Comparison of ENCODE assay signal across 16 cellular contexts in the genomic region with DNA sequence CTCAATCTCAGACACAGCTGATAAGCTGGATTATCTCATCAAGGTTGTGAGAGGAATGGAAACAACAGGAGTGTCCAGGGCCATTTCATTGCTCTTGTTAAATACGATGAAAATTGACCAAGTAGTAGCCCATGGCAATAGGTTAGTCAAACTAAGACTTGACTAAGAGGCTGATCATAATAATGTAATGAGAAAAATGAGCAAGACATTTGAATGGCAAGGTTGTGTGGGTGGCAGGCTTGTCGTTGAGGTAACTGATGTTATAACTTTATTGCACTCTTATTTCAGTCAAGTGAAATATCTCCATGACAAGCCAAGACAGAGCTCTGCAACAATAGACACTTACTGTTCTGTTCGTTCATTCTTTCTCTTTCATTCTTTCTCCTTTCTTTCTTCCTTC.
DNase-seq lines count a peak whose midpoint lies in the region; ATAC-seq and TF ChIP-seq lines count a peak whose summit lies in the region.
"Had no signal": no experiment of that assay in that cellular context is flagged by ENCODE, and none has a peak within 500 bp of the region (broad histone marks: within the 10 kb centered on the region; RNA-seq: fewer than 3 reads in every experiment).

No MANE protein-coding gene starts in this region.

- no peaks in the 10 kb centered on the region for H3K9me3 Mint-ChIP-seq in activated naive CD4-positive, alpha-beta T cell treated with anti-CD3 and anti-CD28 coated beads, Interleukin-2, amount 50 U/mL, for 72 hours
- H3K9me3 Mint-ChIP-seq in activated naive CD4-positive, alpha-beta T cell treated with anti-CD3 and anti-CD28 coated beads, Interleukin-2, amount 10 ng/mL, durations not matched to agents 7 days and 5 days: no peaks in the 10 kb centered on the region
- H3K9me3 Mint-ChIP-seq in stimulated activated effector memory CD8-positive, alpha-beta T cell treated with anti-CD3 and anti-CD28 coated beads, Interleukin-12 subunit alpha, Interleukin-12 subunit beta, amount 100 ng/mL, for 72 hours: no peaks in the 10 kb centered on the region
- H3K9me3 Mint-ChIP-seq: CD8-positive, alpha-beta memory T cell had no signal

- no peak overlapping the region for H3K27ac Mint-ChIP-seq in activated naive CD4-positive, alpha-beta T cell treated with anti-CD3 and anti-CD28 coated beads, Interleukin-2, amount 50 U/mL, for 72 hours
- H3K27ac Mint-ChIP-seq in activated naive CD4-positive, alpha-beta T cell treated with anti-CD3 and anti-CD28 coated beads, Interleukin-2, amount 10 ng/mL, durations not matched to agents 7 days and 5 days: no peak overlapping the region
- peak overlapping the region; percentile 18 for H3K27ac Mint-ChIP-seq in stimulated activated effector memory CD8-positive, alpha-beta T cell treated with anti-CD3 and anti-CD28 coated beads, Interleukin-12 subunit alpha, Interleukin-12 subunit beta, amount 100 ng/mL, for 72 hours
- H3K27ac Mint-ChIP-seq: CD8-positive, alpha-beta memory T cell had no signal

- 57% methylated on average over 3 of the region's 3 CpGs for WGBS in prostate gland

- H3K36me3 Mint-ChIP-seq in activated naive CD4-positive, alpha-beta T cell treated with anti-CD3 and anti-CD28 coated beads, Interleukin-2, amount 50 U/mL, for 72 hours: no peaks in the 10 kb centered on the region
- H3K36me3 Mint-ChIP-seq in activated naive CD4-positive, alpha-beta T cell treated with anti-CD3 and anti-CD28 coated beads, Interleukin-2, amount 10 ng/mL, durations not matched to agents 7 days and 5 days: no peaks in the 10 kb centered on the region
- no peaks in the 10 kb centered on the region for H3K36me3 Mint-ChIP-seq in stimulated activated effector memory CD8-positive, alpha-beta T cell treated with anti-CD3 and anti-CD28 coated beads, Interleukin-12 subunit alpha, Interleukin-12 subunit beta, amount 100 ng/mL, for 72 hours
- H3K36me3 Mint-ChIP-seq: CD8-positive, alpha-beta memory T cell had no signal

- no peak overlapping the region for H3K27ac ChIP-seq in prostate gland
- H3K27ac ChIP-seq: 22Rv1, BLaER1, GM23248 had no signal

- ATAC-seq in activated CD4-positive, CD25-positive, alpha-beta regulatory T cell treated with anti-CD3 and anti-CD28 coated beads, Interleukin-2, amount 50 U/mL, for 24 hours: peak; percentile 76 to 81
- ATAC-seq in activated naive CD4-positive, alpha-beta T cell treated with anti-CD3 and anti-CD28 coated beads, Interleukin-2, amount 50 U/mL, for 72 hours: peak; percentile 71 to 75
- peak; percentile 92 for ATAC-seq in stimulated activated effector memory CD8-positive, alpha-beta T cell treated with anti-CD3 and anti-CD28 coated beads, Interleukin-12 subunit alpha, Interleukin-12 subunit beta, amount 100 ng/mL, for 72 hours
- no peak for ATAC-seq in GM18498 (IDR thresholded peaks at IDR 0.05; ENCODE audit: unreplicated experiment)

- intact Hi-C loops in prostate gland (cut with DNase I): no loop called here

- H3K27me3 ChIP-seq in prostate gland (replicated peaks; ENCODE audit: insufficient read depth): no peaks in the 10 kb centered on the region
- H3K27me3 ChIP-seq: BLaER1 had no signal

- DNase-seq in activated CD4-positive, CD25-positive, alpha-beta regulatory T cell (lab: John Stamatoyannopoulos, UW): no peak
- DNase-seq in activated naive CD4-positive, alpha-beta T cell treated with anti-CD3 and anti-CD28 coated beads, Interleukin-2, amount 50 U/mL, for 72 hours (ENCODE audit: low spot score in 2 of 2): no peak
- DNase-seq in activated naive CD4-positive, alpha-beta T cell treated with anti-CD3 and anti-CD28 coated beads, Interleukin-2, amount 10 ng/mL, durations not matched to agents 7 days and 5 days: no peak
- peak; percentile 74 for DNase-seq in epithelial cell of esophagus (ENCODE audit: low read depth)
- no peak for DNase-seq in stimulated activated effector memory CD8-positive, alpha-beta T cell treated with anti-CD3 and anti-CD28 coated beads, Interleukin-12 subunit alpha, Interleukin-12 subunit beta, amount 100 ng/mL, for 72 hours (ENCODE audit: low spot score in 2 of 2)
- DNase-seq in prostate gland (ENCODE audit: low spot score): no peak
- DNase-seq: CD8-positive, alpha-beta memory T cell; GM23248; IMR-90; Kasumi-1; NCI-H187 treated with DMSO at 0.1 percent for 48 hours; NCI-H446 had no signal

- H3K27me3 Mint-ChIP-seq in activated naive CD4-positive, alpha-beta T cell treated with anti-CD3 and anti-CD28 coated beads, Interleukin-2, amount 10 ng/mL, durations not matched to agents 7 days and 5 days: peaks cover 14% of the 10 kb centered on the region

- no peak for TF ChIP-seq CTCF in epithelial cell of esophagus (IDR thresholded peaks at IDR 0.05; ENCODE audit: insufficient read depth, low read depth, low read length, missing control alignments)
- no peak for TF ChIP-seq CTCF in prostate gland (IDR thresholded peaks at IDR 0.05)

- no peak for TF ChIP-seq POLR2A in prostate gland (IDR thresholded peaks at IDR 0.05)

- H3K4me1 ChIP-seq in prostate gland (replicated peaks): no peaks in the 10 kb centered on the region

- no peaks in the 10 kb centered on the region for H3K36me3 ChIP-seq in prostate gland
- H3K36me3 ChIP-seq: BLaER1 had no signal

- H3K9me3 ChIP-seq in prostate gland: no peaks in the 10 kb centered on the region
- H3K9me3 ChIP-seq: BLaER1 had no signal

- H3K4me3 ChIP-seq in epithelial cell of esophagus (ENCODE audit: low read length) (no peak overlapping the region), prostate gland (no peak overlapping the region)
- H3K4me3 ChIP-seq: BLaER1, GM23248 had no signal

- no peaks in the 10 kb centered on the region for H3K4me1 Mint-ChIP-seq in activated naive CD4-positive, alpha-beta T cell treated with anti-CD3 and anti-CD28 coated beads, Interleukin-2, amount 10 ng/mL, durations not matched to agents 7 days and 5 days
- peaks cover 14% of the 10 kb centered on the region for H3K4me1 Mint-ChIP-seq in stimulated activated effector memory CD8-positive, alpha-beta T cell treated with anti-CD3 and anti-CD28 coated beads, Interleukin-12 subunit alpha, Interleukin-12 subunit beta, amount 100 ng/mL, for 72 hours
- H3K4me1 Mint-ChIP-seq: CD8-positive, alpha-beta memory T cell had no signal

- no peak overlapping the region for H3K4me3 Mint-ChIP-seq in activated naive CD4-positive, alpha-beta T cell treated with anti-CD3 and anti-CD28 coated beads, Interleukin-2, amount 10 ng/mL, durations not matched to agents 7 days and 5 days
- peak overlapping the region; percentile 16 for H3K4me3 Mint-ChIP-seq in stimulated activated effector memory CD8-positive, alpha-beta T cell treated with anti-CD3 and anti-CD28 coated beads, Interleukin-12 subunit alpha, Interleukin-12 subunit beta, amount 100 ng/mL, for 72 hours
- H3K4me3 Mint-ChIP-seq: CD8-positive, alpha-beta memory T cell had no signal

- CTCF ChIA-PET in activated naive CD4-positive, alpha-beta T cell treated with anti-CD3 and anti-CD28 coated beads, Interleukin-2, amount 10 ng/mL, durations not matched to agents 7 days and 5 days (lab: Charles Lee): no interaction called here
